In the genomic region with DNA sequence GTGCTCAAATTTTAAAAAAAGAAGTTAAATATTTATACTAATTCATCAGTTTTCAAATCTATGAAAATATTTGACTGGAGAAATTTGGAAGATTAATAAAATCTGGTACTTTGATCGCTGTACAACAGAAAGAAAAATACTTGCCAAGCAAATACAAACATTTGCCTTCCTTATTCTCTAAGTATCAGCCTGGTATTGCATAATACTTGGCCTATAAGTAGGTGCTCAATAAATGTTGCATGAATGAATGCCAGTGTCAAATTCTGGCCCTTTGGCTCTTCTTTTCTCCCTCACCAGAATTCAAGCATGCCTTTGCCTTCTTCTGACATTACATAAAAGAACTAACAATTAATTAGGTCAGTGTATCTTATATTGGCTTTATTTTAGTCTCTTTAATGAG, we compare ENCODE assay signal across 28 cellular contexts.
DNase-seq lines count a peak whose midpoint lies in the region; ATAC-seq, FAIRE-seq and TF ChIP-seq lines count a peak whose summit lies in the region.
"Had no signal": no experiment of that assay in that cellular context is flagged by ENCODE, and none has a peak within 500 bp of the region (broad histone marks: within the 10 kb centered on the region; RNA-seq: fewer than 3 reads in every experiment).

No MANE protein-coding gene starts in this region.

- ATAC-seq in HepG2 (no peak), right lobe of liver (no peak), IMR-90 (ENCODE audit: low read depth) (no peak), GM21717 (IDR thresholded peaks at IDR 0.05; ENCODE audit: unreplicated experiment) (no peak)
- ATAC-seq: GM12878 had no signal

- H3K23me2 ChIP-seq in H1 (ENCODE audit: low read depth, low read length), result no peaks in the 10 kb centered on the region

- H3K4me3 ChIP-seq in HepG2 (replicated peaks in 1 of 3; ENCODE audit: insufficient read depth in 1 of 3, low read depth in 2 of 3, low read length in 3 of 3) (no peak overlapping the region), right lobe of liver (no peak overlapping the region), IMR-90 (ENCODE audit: insufficient read depth, low read depth, low read length) (no peak overlapping the region), H1 (ENCODE audit: extremely low read depth in 1 of 4, insufficient read depth in 2 of 4, low read depth in 3 of 4, low read length in 4 of 4) (no peak overlapping the region; a peak in 1 of 8 replicates), iPS-20b (ENCODE audit: low read length) (peak overlapping the region; percentile 10; the same call in 1 of the 2 replicates)
- H3K4me3 ChIP-seq: BLaER1, GM12878 had no signal

- no peaks in the 10 kb centered on the region for H3K27me3 ChIP-seq in HepG2 (ENCODE audit: control insufficient read depth in 1 of 2, insufficient read depth in 2 of 2, low read length in 2 of 2)
- H3K27me3 ChIP-seq in right lobe of liver, result no peaks in the 10 kb centered on the region
- H3K27me3 ChIP-seq in IMR-90 (ENCODE audit: control insufficient read depth, insufficient read depth, low read length), result no peaks in the 10 kb centered on the region
- no peaks in the 10 kb centered on the region for H3K27me3 ChIP-seq in H1 (replicated peaks in 1 of 4; ENCODE audit: control insufficient read depth in 3 of 4, extremely low read depth in 1 of 4, insufficient read depth in 3 of 4, low read length in 3 of 4)
- no peaks in the 10 kb centered on the region for H3K27me3 ChIP-seq in iPS-20b (ENCODE audit: insufficient read depth, low read length)
- H3K27me3 ChIP-seq: BE2C, BLaER1 had no signal

- H3K23ac ChIP-seq in IMR-90 (ENCODE audit: low read depth, low read length), result no peak overlapping the region
- no peak overlapping the region for H3K23ac ChIP-seq in H1 (ENCODE audit: insufficient read length)

- H3K79me1 ChIP-seq in IMR-90 (ENCODE audit: low read depth in 1 of 2, low read length in 2 of 2) (no peaks in the 10 kb centered on the region), H1 (ENCODE audit: low read depth, low read length) (no peaks in the 10 kb centered on the region)

- DNase-seq in HepG2 (ENCODE audit: low spot score) (no peak), right lobe of liver (no peak), IMR-90 (no peak), H1 (ENCODE audit: low read depth in 1 of 2, low spot score in 2 of 2) (no peak), posterior cingulate gyrus (no peak)
- no peak for DNase-seq in NK-92 treated with Interleukin-12 subunit alpha and Interleukin-12 subunit beta, amount 100 ng/mL, for 24 hours (lab: John Stamatoyannopoulos, UW)
- DNase-seq: ACHN; BE2C; C1 segment of cervical spinal cord; CD4-positive, alpha-beta memory T cell; CD4-positive, CD25-positive, alpha-beta regulatory T cell; CD8-positive, alpha-beta memory T cell; COR-L47; DMS 273 treated with DMSO at 0.1 percent for 48 hours; DMS153; DMS53; DMS79; DND-41; EL; GDM1 had no signal

- no peaks in the 10 kb centered on the region for H3K9me1 ChIP-seq in IMR-90 (ENCODE audit: insufficient read depth, low read length)

- H3K36me3 ChIP-seq in HepG2 (replicated peaks in 1 of 2; ENCODE audit: control insufficient read depth in 1 of 2, insufficient read depth in 2 of 2, low read length in 2 of 2) (no peaks in the 10 kb centered on the region), right lobe of liver (no peaks in the 10 kb centered on the region), IMR-90 (ENCODE audit: control insufficient read depth, insufficient read depth, low read length) (no peaks in the 10 kb centered on the region), H1 (ENCODE audit: control insufficient read depth in 2 of 4, insufficient read depth in 4 of 4, low read length in 3 of 4) (no peaks in the 10 kb centered on the region), iPS-20b (ENCODE audit: insufficient read depth, low read depth, low read length) (no peaks in the 10 kb centered on the region)
- H3K36me3 ChIP-seq: BE2C, BLaER1 had no signal

- H4K5ac ChIP-seq in IMR-90 (ENCODE audit: low read depth, low read length), result no peak overlapping the region
- no peak overlapping the region for H4K5ac ChIP-seq in H1 (ENCODE audit: insufficient read length, low read depth, low read length)

- H2BK5ac ChIP-seq in IMR-90 (ENCODE audit: low read depth, low read length, poor library complexity, severe bottlenecking) (no peak overlapping the region), H1 (ENCODE audit: low read depth, low read length) (no peak overlapping the region)

- TF ChIP-seq CTCF in HepG2 (CRISPR knock-in tag; IDR thresholded peaks at IDR 0.05) (no peak), right lobe of liver (IDR thresholded peaks at IDR 0.05) (no peak), IMR-90 (conservative IDR thresholded peaks at IDR 0.05; ENCODE audit: low read depth, low read length) (no peak), H1 (IDR thresholded peaks at IDR 0.05; ENCODE audit: control extremely low read depth in 1 of 3, insufficient read depth in 1 of 3, low read depth in 1 of 3, low read length in 3 of 3) (no peak)

- no peak overlapping the region for H3K14ac ChIP-seq in IMR-90 (replicated peaks; ENCODE audit: low read depth, low read length)
- H3K14ac ChIP-seq in H1 (ENCODE audit: insufficient read length), result no peak overlapping the region

- no peak overlapping the region for H4K91ac ChIP-seq in IMR-90 (ENCODE audit: insufficient read depth, low read depth, low read length)
- H4K91ac ChIP-seq in H1 (replicated peaks; ENCODE audit: insufficient read length, low read length), result no peak overlapping the region

- no peak for TF ChIP-seq EP300 in HepG2 (IDR thresholded peaks at IDR 0.05; ENCODE audit: low read depth in 2 of 2, low read length in 2 of 2)
- TF ChIP-seq EP300 in HepG2 (CRISPR knock-in tag; IDR thresholded peaks at IDR 0.05; ENCODE audit: borderline replicate concordance), result no peak
- no peak for TF ChIP-seq EP300 in H1 (IDR thresholded peaks at IDR 0.05; ENCODE audit: borderline replicate concordance in 1 of 2, low read depth in 2 of 2, low read length in 2 of 2)

- H2BK20ac ChIP-seq in IMR-90 (ENCODE audit: low read depth, low read length) (no peak overlapping the region), H1 (ENCODE audit: low read length) (no peak overlapping the region)

- no peak overlapping the region for H4K8ac ChIP-seq in IMR-90 (ENCODE audit: low read depth in 2 of 2, low read length in 2 of 2)
- no peak overlapping the region for H4K8ac ChIP-seq in H1 (ENCODE audit: extremely low read depth, insufficient read depth, low read length)

- H2AK9ac ChIP-seq in IMR-90 (replicated peaks; ENCODE audit: low read depth, low read length, poor library complexity), result no peak overlapping the region

- FAIRE-seq in HepG2 (lab: Jason Lieb, UNC) (no peak), H1 (lab: Jason Lieb, UNC) (no peak)
- FAIRE-seq: GM12878, GM12892, GM18507, GM19239 had no signal

- H3K4me1 ChIP-seq in HepG2 (ENCODE audit: insufficient read depth, low read length), result no peaks in the 10 kb centered on the region
- no peaks in the 10 kb centered on the region for H3K4me1 ChIP-seq in right lobe of liver
- no peaks in the 10 kb centered on the region for H3K4me1 ChIP-seq in IMR-90 (ENCODE audit: control insufficient read depth, insufficient read depth, low read length)
- H3K4me1 ChIP-seq in H1 (replicated peaks in 1 of 4; ENCODE audit: control insufficient read depth in 3 of 4, insufficient read depth in 4 of 4, low read length in 3 of 4), result peaks cover 0 to 4% (median 0%) of the 10 kb centered on the region in 4 experiments; a peak in 1 of 7 replicates
- H3K4me1 ChIP-seq in iPS-20b (ENCODE audit: insufficient read depth, low read length), result no peaks in the 10 kb centered on the region; the same call in 1 of the 2 replicates
- H3K4me1 ChIP-seq: BE2C, BLaER1 had no signal

- H2BK15ac ChIP-seq in IMR-90 (ENCODE audit: low read depth, low read length) (no peak overlapping the region), H1 (ENCODE audit: low read length) (no peak overlapping the region)

- H3K79me2 ChIP-seq in HepG2 (ENCODE audit: insufficient read depth, low read length) (no peaks in the 10 kb centered on the region), H1 (ENCODE audit: control insufficient read depth in 1 of 2, insufficient read depth in 2 of 2, low read length in 2 of 2) (no peaks in the 10 kb centered on the region)

- TF ChIP-seq POLR2A in HepG2 (IDR thresholded peaks at IDR 0.05; ENCODE audit: insufficient read depth in 1 of 2, low read depth in 2 of 2, low read length in 2 of 2) (no peak), right lobe of liver (IDR thresholded peaks at IDR 0.05) (no peak), IMR-90 (IDR thresholded peaks at IDR 0.05; ENCODE audit: low read depth, low read length) (no peak), H1 (IDR thresholded peaks at IDR 0.05; ENCODE audit: control extremely low read depth in 1 of 2, low read depth in 2 of 2, low read length in 2 of 2) (no peak)

- H3K18ac ChIP-seq in IMR-90 (ENCODE audit: low read depth, low read length), result no peak overlapping the region
- H3K18ac ChIP-seq in H1 (ENCODE audit: extremely low read depth, low read length), result no peak overlapping the region

- dilution Hi-C loops in IMR-90 (cut with HindIII; ENCODE audit: low sequenced_read_pairs, unreplicated experiment), result no loop called here

- CTCF ChIA-PET in HepG2 (lab: Yijun Ruan, JAX; ENCODE audit: low intra/inter-chr PET ratio, low total read pairs) (no interaction called here), IMR-90 (lab: Yijun Ruan, JAX) (no interaction called here), H1 (lab: Charles Lee; ENCODE audit: partially characterized antibody) (no interaction called here)

- intact Hi-C loops in HepG2 (cut with micrococcal nuclease; ENCODE audit: unreplicated experiment), result no loop called here
- intact Hi-C loops in right lobe of liver (cut with DNase I), result no loop called here
- intact Hi-C loops in IMR-90 (cut with micrococcal nuclease), result no loop called here
- intact Hi-C loops in posterior cingulate gyrus (cut with DNase I), result no loop called here

- H3K4me2 ChIP-seq in HepG2 (ENCODE audit: low read depth, low read length), result no peak overlapping the region
- H3K4me2 ChIP-seq in IMR-90 (ENCODE audit: low read depth, low read length), result no peak overlapping the region
- H3K4me2 ChIP-seq in H1 (ENCODE audit: insufficient read depth in 1 of 2, low read depth in 2 of 2, low read length in 2 of 2), result no peak overlapping the region
- H3K4me2 ChIP-seq: BLaER1 had no signal

- no peak overlapping the region for H3K56ac ChIP-seq in IMR-90 (ENCODE audit: extremely low read depth, insufficient read depth, low read length)
- no peak overlapping the region for H3K56ac ChIP-seq in H1 (replicated peaks; ENCODE audit: insufficient read length, low read depth, low read length)

- BruUV-seq in HepG2 (replicated peaks; lab: Mats Ljungman, UMichigan) (no TSS peak), IMR-90 (replicated peaks; lab: Mats Ljungman, UMichigan) (no TSS peak)

- POLR2A ChIA-PET in HepG2 (lab: Yijun Ruan, JAX), result no interaction called here
- POLR2A ChIA-PET in IMR-90 (lab: Charles Lee; ENCODE audit: unreplicated experiment), result no interaction called here
- POLR2A ChIA-PET in H1 (lab: Charles Lee; ENCODE audit: partially characterized antibody), result no interaction called here

- in situ Hi-C loops in HepG2 (cut with HindIII; ENCODE audit: extremely low pct_ligation_motif_present, low pct_unique_long_range_greater_than_20kb), result no loop called here
- in situ Hi-C loops in IMR-90 (cut with MboI; ENCODE audit: low sequenced_read_pairs), result no loop called here

- 59% methylated on average over 1 of the region's 1 CpG for WGBS in HepG2 (ENCODE audit: low lambda C conversion rate)
- WGBS in right lobe of liver (ENCODE audit: insufficient coverage, low coverage, low lambda C conversion rate, missing lambda C conversion rate), result 24% methylated on average over 1 of the region's 1 CpG
- WGBS in IMR-90 (ENCODE audit: extremely low coverage in 2 of 2, insufficient read length in 1 of 2), 2 experiments, result no CpG with 5 or more reads among the region's 1 CpG
- 100% methylated on average over 1 of the region's 1 CpG; no CpG with 5 or more reads in 1 of the 2 experiments for WGBS in H1 (ENCODE audit: extremely low coverage in 1 of 2, insufficient coverage in 1 of 2, insufficient read length in 1 of 2, insufficient replicate concordance in 2 of 2, low coverage in 1 of 2, low lambda C conversion rate in 2 of 2, missing lambda C conversion rate in 1 of 2), 2 experiments

- no peak overlapping the region for H2BK12ac ChIP-seq in H1 (ENCODE audit: low read depth, low read length)

- H3K27ac ChIP-seq in HepG2 (ENCODE audit: extremely low read length, insufficient read depth, low read length) (no peak overlapping the region), right lobe of liver (no peak overlapping the region), IMR-90 (ENCODE audit: insufficient read depth, low read length) (no peak overlapping the region), H1 (ENCODE audit: low read depth, low read length) (no peak overlapping the region), iPS-20b (ENCODE audit: low read length) (no peak overlapping the region)
- H3K27ac ChIP-seq: 22Rv1, BLaER1 had no signal

- H4K20me1 ChIP-seq in HepG2 (ENCODE audit: insufficient read depth, low read length) (no peaks in the 10 kb centered on the region), IMR-90 (ENCODE audit: insufficient read depth, low read length) (no peaks in the 10 kb centered on the region), H1 (replicated peaks in 1 of 2; ENCODE audit: control insufficient read depth in 1 of 2, insufficient read depth in 2 of 2, low read length in 2 of 2) (no peaks in the 10 kb centered on the region)
- H4K20me1 ChIP-seq: BLaER1 had no signal

- TF ChIP-seq RAD21 in HepG2 (CRISPR knock-in tag; IDR thresholded peaks at IDR 0.05) (no peak), IMR-90 (IDR thresholded peaks at IDR 0.05; ENCODE audit: low read length) (no peak), H1 (IDR thresholded peaks at IDR 0.05 in 1 of 2, conservative IDR thresholded peaks at IDR 0.05 in 1 of 2; ENCODE audit: low read depth in 2 of 2, low read length in 2 of 2) (no peak)

- H3K4ac ChIP-seq in IMR-90 (ENCODE audit: low read depth, low read length), result no peak overlapping the region
- no peak overlapping the region for H3K4ac ChIP-seq in H1 (replicated peaks; ENCODE audit: insufficient read length, low read depth, low read length)

- H3K9me3 ChIP-seq in HepG2 (ENCODE audit: low read length), result peaks cover 10% of the 10 kb centered on the region; the same call in 1 of the 2 replicates
- H3K9me3 ChIP-seq in right lobe of liver, result no peaks in the 10 kb centered on the region
- H3K9me3 ChIP-seq in IMR-90 (ENCODE audit: control insufficient read depth, insufficient read depth, low read length), result 0 out of 2 replicates have a peak, but pooled peaks cover 3% of the 10 kb centered on the region
- no peaks in the 10 kb centered on the region for H3K9me3 ChIP-seq in H1 (ENCODE audit: insufficient read depth in 2 of 2, low read depth in 1 of 2, low read length in 1 of 2)
- H3K9me3 ChIP-seq in iPS-20b (ENCODE audit: insufficient read depth, low read depth, low read length), result no peaks in the 10 kb centered on the region
- H3K9me3 ChIP-seq: BE2C, BLaER1 had no signal

- no peak overlapping the region for H3K9ac ChIP-seq in HepG2 (ENCODE audit: insufficient read depth, low read depth, low read length)
- no peak overlapping the region for H3K9ac ChIP-seq in IMR-90 (ENCODE audit: low read depth, low read length)
- no peak overlapping the region for H3K9ac ChIP-seq in H1 (replicated peaks in 1 of 4; ENCODE audit: extremely low read depth in 1 of 4, low read depth in 3 of 4, low read length in 3 of 4)
- no peak overlapping the region for H3K9ac ChIP-seq in iPS-20b (ENCODE audit: low read depth, low read length)
- H3K9ac ChIP-seq: BLaER1 had no signal

- H2AFZ ChIP-seq in HepG2 (ENCODE audit: low read length) (no peak overlapping the region), IMR-90 (replicated peaks; ENCODE audit: low read length, poor library complexity) (no peak overlapping the region), H1 (ENCODE audit: low read length) (no peak overlapping the region)

- H2AK5ac ChIP-seq in IMR-90 (ENCODE audit: low read depth, low read length) (no peak overlapping the region), H1 (ENCODE audit: low read depth, low read length) (no peak overlapping the region)

- no peak overlapping the region for H2BK120ac ChIP-seq in IMR-90 (ENCODE audit: low read depth, low read length)
- H2BK120ac ChIP-seq in H1 (replicated peaks; ENCODE audit: low read depth, low read length), result no peak overlapping the region
